In the genomic region with DNA sequence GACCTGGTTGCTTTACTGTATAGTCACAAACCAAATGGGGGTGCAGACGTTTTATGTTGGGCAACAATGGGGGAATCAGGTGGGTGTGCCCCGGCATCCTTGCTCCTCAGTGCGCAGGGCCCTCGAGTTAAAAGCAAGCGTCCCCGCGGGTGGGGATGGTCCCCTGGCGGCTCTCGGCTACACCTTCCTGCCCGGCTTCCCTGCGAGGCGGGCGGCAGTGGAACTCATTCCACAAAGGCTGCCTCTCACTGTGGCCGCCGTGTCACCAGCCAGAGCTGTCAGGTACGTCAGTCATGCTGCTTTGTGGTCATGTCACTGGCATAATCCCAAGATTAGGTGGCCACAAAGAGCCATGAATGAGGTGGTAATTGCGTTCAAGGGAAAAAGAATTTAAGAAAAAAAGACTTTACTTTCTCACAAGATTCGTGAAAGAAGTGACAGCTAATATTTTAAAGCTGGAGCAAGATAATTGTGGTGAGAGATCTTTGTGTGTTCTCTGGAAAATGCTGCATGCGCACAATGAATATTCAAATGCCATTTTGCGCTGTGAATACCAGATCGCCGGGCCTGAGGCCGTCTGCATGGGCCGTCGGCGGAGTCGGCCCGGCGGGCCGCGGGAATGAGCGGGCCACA, we compare ENCODE assay signal across 8 cellular contexts.
DNase-seq lines count a peak whose midpoint lies in the region; ATAC-seq and TF ChIP-seq lines count a peak whose summit lies in the region.

No MANE protein-coding gene starts in this region.

- DNase-seq in GM12864 (ENCODE audit: low read depth) (no peak), kidney tubule cell (ENCODE audit: low spot score) (peak; percentile 59), 8988T (no peak), Ammon's horn (ENCODE audit: low spot score) (no peak)
- DNase-seq in activated naive CD4-positive, alpha-beta T cell treated with anti-CD3 and anti-CD28 coated beads, Interleukin-2, amount 50 U/mL, for 16 hours, result peak; percentile 27
- DNase-seq in stimulated activated naive CD8-positive, alpha-beta T cell treated with anti-CD3 and anti-CD28 coated beads, Interleukin-15, Interleukin-2, amounts not matched to agents 100 U/mL and 50 U/mL, for 24 hours, result peak; percentile 74

- peaks cover 4% of the 10 kb centered on the region for H3K36me3 ChIP-seq in KOPT-K1 (ENCODE audit: insufficient read depth, low read length)

- H3K27ac ChIP-seq in KOPT-K1 (ENCODE audit: low read depth, low read length, poor library complexity, severe bottlenecking), result peak overlapping the region; percentile 94

- no peak for TF ChIP-seq CTCF in GM12864 (IDR thresholded peaks at IDR 0.05; ENCODE audit: low read depth, low read length, missing control alignments)

- no peaks in the 10 kb centered on the region for H3K9me3 ChIP-seq in KOPT-K1 (ENCODE audit: insufficient read depth, low read length, poor library complexity, severe bottlenecking)

- ATAC-seq in stimulated activated naive CD8-positive, alpha-beta T cell treated with anti-CD3 and anti-CD28 coated beads, Interleukin-15, Interleukin-2, amounts not matched to agents 100 U/mL and 50 U/mL, for 24 hours, result peak; percentile 71
- no peak for ATAC-seq in HG02571 (IDR thresholded peaks at IDR 0.05; ENCODE audit: unreplicated experiment)

- H3K4me3 ChIP-seq in GM12864 (ENCODE audit: low read depth, low read length), result peak overlapping the region; percentile 74

Comparison
In these comparisons a context has a peak if more than half of its experiments do, and no peak if none do; other contexts are left out.
1. DNase-seq: peak in activated naive CD4-positive, alpha-beta T cell treated with anti-CD3 and anti-CD28 coated beads, Interleukin-2, amount 50 U/mL, for 16 hours (single experiment), kidney tubule cell (single experiment) and stimulated activated naive CD8-positive, alpha-beta T cell treated with anti-CD3 and anti-CD28 coated beads, Interleukin-15, Interleukin-2, amounts not matched to agents 100 U/mL and 50 U/mL, for 24 hours (single experiment); none in GM12864 (single experiment), 8988T (single experiment) and Ammon's horn (single experiment).